In genomic region chr17:27985736-27986394, GRCh38 we compare ENCODE assay signal across 1 cellular context.
TF ChIP-seq lines count a peak whose summit lies in the region.

No MANE protein-coding gene starts in this region.

TF ChIP-seq in GM23338, 12 proteins besides CTCF, POLR2A, EP300 and RAD21 (continued from another document):
- TF ChIP-seq, protein P1, sequence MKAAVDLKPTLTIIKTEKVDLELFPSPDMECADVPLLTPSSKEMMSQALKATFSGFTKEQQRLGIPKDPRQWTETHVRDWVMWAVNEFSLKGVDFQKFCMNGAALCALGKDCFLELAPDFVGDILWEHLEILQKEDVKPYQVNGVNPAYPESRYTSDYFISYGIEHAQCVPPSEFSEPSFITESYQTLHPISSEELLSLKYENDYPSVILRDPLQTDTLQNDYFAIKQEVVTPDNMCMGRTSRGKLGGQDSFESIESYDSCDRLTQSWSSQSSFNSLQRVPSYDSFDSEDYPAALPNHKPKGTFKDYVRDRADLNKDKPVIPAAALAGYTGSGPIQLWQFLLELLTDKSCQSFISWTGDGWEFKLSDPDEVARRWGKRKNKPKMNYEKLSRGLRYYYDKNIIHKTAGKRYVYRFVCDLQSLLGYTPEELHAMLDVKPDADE (IDR thresholded peaks at IDR 0.05): no peak
- no peak for TF ChIP-seq REST (IDR thresholded peaks at IDR 0.05; ENCODE audit: unreplicated experiment)
- TF ChIP-seq STAT1 (IDR thresholded peaks at IDR 0.05; ENCODE audit: unreplicated experiment): no peak
- TF ChIP-seq CREB1 (CRISPR knock-in tag; IDR thresholded peaks at IDR 0.05; ENCODE audit: low read depth): no peak
